1 cellular context compared by ENCODE assay signal in genomic region chr4:5409980-5410618, GRCh38.
TF ChIP-seq lines count a peak whose summit lies in the region.

No MANE protein-coding gene starts in this region.

TF ChIP-seq in liver, 16 proteins besides CTCF, POLR2A, EP300 and RAD21 (continued from another document):
- no peak for TF ChIP-seq REST (IDR thresholded peaks at IDR 0.05)
- TF ChIP-seq GABPA (IDR thresholded peaks at IDR 0.05 in 1 of 2, conservative IDR thresholded peaks at IDR 0.05 in 1 of 2), result no peak
- peak; percentile 54 to 68 for TF ChIP-seq HNF4A (conservative IDR thresholded peaks at IDR 0.05)
- peak; percentile 33 for TF ChIP-seq HNF4G (IDR thresholded peaks at IDR 0.05)
- no peak for TF ChIP-seq RXRA (IDR thresholded peaks at IDR 0.05)
- no peak for TF ChIP-seq FOXA1 (IDR thresholded peaks at IDR 0.05)
- no peak for TF ChIP-seq NR2F2 (IDR thresholded peaks at IDR 0.05)
- TF ChIP-seq TAF1 (conservative IDR thresholded peaks at IDR 0.05), result no peak
- no peak for TF ChIP-seq MAX (IDR thresholded peaks at IDR 0.05)
